ENCODE assay signal across 11 cellular contexts in genomic region chr4:7575426-7575825, GRCh38.
"Had no signal": no experiment of that assay in that cellular context is flagged by ENCODE, and none has a peak within 500 bp of the region (broad histone marks: within the 10 kb centered on the region; RNA-seq: fewer than 3 reads in every experiment).

No MANE protein-coding gene starts in this region.

- ATAC-seq: GM23338, HCT116 had no signal

- H3K9ac ChIP-seq: GM23248 had no signal

- H3K27ac Mint-ChIP-seq: GM23338, H9, HFFc6 had no signal

- H2AFZ ChIP-seq: GM23248, GM23338 had no signal

- H3K27ac ChIP-seq: GM23248 had no signal

- DNase-seq: GM23248, GOT3, H7, H9, HCEC 1CT, HFFc6 had no signal

- H3K4me3 ChIP-seq: GM23248, GM23338, HAP-1 had no signal

- H3K4me3 Mint-ChIP-seq: GM23338, H9, HFFc6 had no signal

- H3K4me1 ChIP-seq: HAP-1 had no signal

- H3K4me2 ChIP-seq: GM23338 had no signal

- FAIRE-seq: H1, H54 had no signal

- H3K36me3 ChIP-seq: HAP-1 had no signal
